Comparison of ENCODE assay signal across 26 cellular contexts in the genomic region with DNA sequence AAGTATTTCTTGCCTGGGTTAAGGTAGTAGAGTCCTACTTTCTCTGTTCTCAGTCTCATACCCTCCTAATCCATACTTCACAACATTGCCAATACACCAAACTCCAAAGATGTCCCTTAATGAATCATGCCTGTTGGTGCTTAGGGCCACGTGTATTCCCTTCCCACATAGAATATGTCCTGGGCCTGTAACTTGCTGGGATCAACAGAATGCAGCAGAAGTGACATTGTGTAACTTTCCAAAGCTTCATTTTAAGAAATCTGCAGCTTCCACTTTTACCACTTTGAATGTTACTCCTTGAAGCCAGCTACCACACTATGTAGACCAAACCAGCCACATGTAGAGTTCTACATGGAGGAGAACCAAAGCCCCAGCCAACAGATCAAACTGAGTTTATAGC. TPM values are rescaled to one million over a fixed set of nuclear protein-coding genes. Genes with fewer than 3 reads are reported as not detected.
"Had no signal": no experiment of that assay in that cellular context is flagged by ENCODE, and none has a peak within 500 bp of the region (broad histone marks: within the 10 kb centered on the region; RNA-seq: fewer than 3 reads in every experiment).

No MANE protein-coding gene starts in this region.

- H3K4me1 Mint-ChIP-seq: activated CD4-positive, alpha-beta T cell treated with anti-CD3 and anti-CD28 coated beads for 36 hours; activated naive CD4-positive, alpha-beta T cell treated with anti-CD3 and anti-CD28 coated beads, Interleukin-2, amount 50 U/mL, for 24 hours; activated naive CD8-positive, alpha-beta T cell treated with anti-CD3 and anti-CD28 coated beads, Interleukin-2, amount 50 U/mL, for 24 hours; natural killer cell had no signal

- ATAC-seq: activated CD4-positive, alpha-beta T cell treated with anti-CD3 and anti-CD28 coated beads for 36 hours; activated CD8-positive, alpha-beta memory T cell treated with anti-CD3 and anti-CD28 coated beads, Interleukin-2, amount 10 ng/mL, durations not matched to agents 7 days and 5 days; activated CD8-positive, alpha-beta T cell treated with anti-CD3 and anti-CD28 coated beads, Interleukin-2, amount 10 ng/mL, durations not matched to agents 7 days and 5 days; activated naive CD8-positive, alpha-beta T cell treated with anti-CD3 and anti-CD28 coated beads, Interleukin-2, amount 50 U/mL, for 24 hours; left colon; natural killer cell had no signal

- H3K27ac ChIP-seq: sigmoid colon, suprapubic skin, tibial artery had no signal

- H3K4me3 Mint-ChIP-seq: activated CD4-positive, alpha-beta T cell treated with anti-CD3 and anti-CD28 coated beads for 36 hours; activated CD8-positive, alpha-beta memory T cell treated with anti-CD3 and anti-CD28 coated beads, Interleukin-2, amount 10 ng/mL, durations not matched to agents 7 days and 5 days; activated CD8-positive, alpha-beta T cell treated with anti-CD3 and anti-CD28 coated beads, Interleukin-2, amount 10 ng/mL, durations not matched to agents 7 days and 5 days; activated naive CD4-positive, alpha-beta T cell treated with anti-CD3 and anti-CD28 coated beads, Interleukin-2, amount 50 U/mL, for 24 hours; activated naive CD8-positive, alpha-beta T cell treated with anti-CD3 and anti-CD28 coated beads, Interleukin-2, amount 50 U/mL, for 24 hours; natural killer cell had no signal

- H3K9me3 Mint-ChIP-seq: activated naive CD4-positive, alpha-beta T cell treated with anti-CD3 and anti-CD28 coated beads, Interleukin-2, amount 50 U/mL, for 24 hours; natural killer cell had no signal

- H3K4me3 ChIP-seq: sigmoid colon, suprapubic skin, tibial artery had no signal

- DNase-seq: activated CD4-positive, alpha-beta T cell treated with anti-CD3 and anti-CD28 coated beads for 36 hours; activated CD4-positive, CD25-positive, alpha-beta regulatory T cell; activated CD8-positive, alpha-beta memory T cell treated with anti-CD3 and anti-CD28 coated beads, Interleukin-2, amount 10 ng/mL, durations not matched to agents 7 days and 5 days; activated CD8-positive, alpha-beta T cell treated with anti-CD3 and anti-CD28 coated beads, Interleukin-2, amount 10 ng/mL, durations not matched to agents 7 days and 5 days; activated naive CD8-positive, alpha-beta T cell treated with anti-CD3 and anti-CD28 coated beads, Interleukin-2, amount 50 U/mL, for 24 hours; activated T-cell treated with anti-CD3 and anti-CD28 coated beads, Interleukin-2, amount 50 U/mL, for 48 hours; amygdala; effector memory CD4-positive, alpha-beta T cell; head of caudate nucleus; hippocampal formation; kidney; left colon; mesendoderm; natural killer cell; sigmoid colon; small intestine; stimulated activated CD4-positive, alpha-beta T cell treated with anti-CD3 and anti-CD28 coated beads, Interleukin-15, amount 100 ng/mL, for 24 hours; stimulated activated CD4-positive, alpha-beta T cell treated with anti-CD3 and anti-CD28 coated beads, Interleukin-2, amount 100 ng/mL, for 24 hours; stimulated activated naive CD4-positive, alpha-beta T cell; tibial artery had no signal

- H3K27me3 ChIP-seq: sigmoid colon, suprapubic skin, tibial artery had no signal

- H3K9me3 ChIP-seq: tibial artery had no signal

- H3K36me3 Mint-ChIP-seq: natural killer cell had no signal

- H3K27me3 Mint-ChIP-seq: activated CD4-positive, alpha-beta T cell treated with anti-CD3 and anti-CD28 coated beads for 36 hours; activated naive CD4-positive, alpha-beta T cell treated with anti-CD3 and anti-CD28 coated beads, Interleukin-2, amount 50 U/mL, for 24 hours; activated naive CD8-positive, alpha-beta T cell treated with anti-CD3 and anti-CD28 coated beads, Interleukin-2, amount 50 U/mL, for 24 hours had no signal

- H3K4me1 ChIP-seq: sigmoid colon, suprapubic skin, tibial artery had no signal

- H3K36me3 ChIP-seq: sigmoid colon, suprapubic skin, tibial artery had no signal

- H3K27ac Mint-ChIP-seq: activated CD4-positive, alpha-beta T cell treated with anti-CD3 and anti-CD28 coated beads for 36 hours; activated CD8-positive, alpha-beta memory T cell treated with anti-CD3 and anti-CD28 coated beads, Interleukin-2, amount 10 ng/mL, durations not matched to agents 7 days and 5 days; activated CD8-positive, alpha-beta T cell treated with anti-CD3 and anti-CD28 coated beads, Interleukin-2, amount 10 ng/mL, durations not matched to agents 7 days and 5 days; activated naive CD4-positive, alpha-beta T cell treated with anti-CD3 and anti-CD28 coated beads, Interleukin-2, amount 50 U/mL, for 24 hours; activated naive CD8-positive, alpha-beta T cell treated with anti-CD3 and anti-CD28 coated beads, Interleukin-2, amount 50 U/mL, for 24 hours; activated T-helper 2 cell treated with anti-CD3 and anti-CD28 coated beads, Interferon-gamma antibody, Interleukin-2, Interleukin-4, amounts not matched to agents 10 μg/mL and 5 μg/mL and 100 μg/mL, durations not matched to agents 14 hours and 24 hours and 36 hours; natural killer cell had no signal

RNA-seq across cellular contexts. Expression of a gene that starts 58.5 kb away (rescaled TPM):
- total RNA-seq: bronchial epithelial cell, fibroblast of lung, osteocyte had no signal
